ENCODE assay signal across 1 cellular context in the genomic region with DNA sequence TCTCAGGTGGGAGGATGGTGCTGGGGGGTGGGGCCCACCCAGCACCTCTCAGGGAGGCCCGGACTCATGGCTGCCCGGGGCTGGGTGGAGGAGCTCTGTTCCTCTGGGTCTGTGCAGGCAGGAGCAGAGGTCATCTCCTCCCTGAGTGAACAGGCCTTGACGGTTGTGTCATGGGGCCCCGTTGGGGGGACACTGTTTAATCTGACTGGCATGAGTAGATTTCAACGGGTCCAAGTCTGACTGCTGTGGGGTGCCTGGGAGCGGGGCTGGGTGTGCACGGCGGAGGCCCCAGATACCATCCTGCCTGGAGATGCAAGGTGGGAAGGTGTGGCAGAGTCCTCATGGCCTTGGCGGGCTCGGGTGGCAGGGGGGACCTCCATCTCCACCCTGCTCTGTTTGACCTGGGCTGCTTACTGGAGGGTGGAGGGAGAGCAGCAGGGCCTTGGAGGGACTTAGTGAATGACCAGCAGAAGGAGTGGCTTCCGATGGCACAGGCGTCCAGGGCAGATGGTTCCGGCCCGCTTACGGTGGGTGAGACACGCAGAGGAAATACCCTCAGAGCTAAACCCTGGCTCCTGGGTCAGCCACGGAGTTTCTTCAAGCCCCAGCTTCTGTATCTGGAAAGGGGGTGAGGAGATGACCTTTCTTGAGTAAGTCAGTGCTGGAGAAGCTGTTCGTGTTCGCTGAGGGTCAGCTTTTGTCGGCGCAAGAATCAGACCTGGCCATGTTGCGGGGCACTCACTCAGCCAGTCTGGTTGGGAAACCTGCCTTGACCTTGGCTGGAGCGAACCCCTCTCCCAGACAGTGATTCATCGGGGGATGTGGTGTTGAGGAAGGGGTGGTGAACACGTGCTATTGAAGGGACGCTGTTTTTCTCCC.
TF ChIP-seq lines count a peak whose summit lies in the region.

No MANE protein-coding gene starts in this region.

TF ChIP-seq in WTC11, 78 proteins besides CTCF, POLR2A, EP300 and RAD21:
- TF ChIP-seq NFE2L1 (CRISPR knock-in tag; IDR thresholded peaks at IDR 0.05): no peak
- no peak for TF ChIP-seq SMAD3 (CRISPR knock-in tag; IDR thresholded peaks at IDR 0.05; ENCODE audit: borderline replicate concordance)
- TF ChIP-seq ZNF416 (CRISPR knock-in tag; IDR thresholded peaks at IDR 0.05): no peak
- TF ChIP-seq, protein P1, sequence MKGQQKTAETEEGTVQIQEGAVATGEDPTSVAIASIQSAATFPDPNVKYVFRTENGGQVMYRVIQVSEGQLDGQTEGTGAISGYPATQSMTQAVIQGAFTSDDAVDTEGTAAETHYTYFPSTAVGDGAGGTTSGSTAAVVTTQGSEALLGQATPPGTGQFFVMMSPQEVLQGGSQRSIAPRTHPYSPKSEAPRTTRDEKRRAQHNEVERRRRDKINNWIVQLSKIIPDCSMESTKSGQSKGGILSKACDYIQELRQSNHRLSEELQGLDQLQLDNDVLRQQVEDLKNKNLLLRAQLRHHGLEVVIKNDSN (CRISPR knock-in tag; IDR thresholded peaks at IDR 0.05): no peak
